ENCODE assay signal across 16 cellular contexts in the genomic region with DNA sequence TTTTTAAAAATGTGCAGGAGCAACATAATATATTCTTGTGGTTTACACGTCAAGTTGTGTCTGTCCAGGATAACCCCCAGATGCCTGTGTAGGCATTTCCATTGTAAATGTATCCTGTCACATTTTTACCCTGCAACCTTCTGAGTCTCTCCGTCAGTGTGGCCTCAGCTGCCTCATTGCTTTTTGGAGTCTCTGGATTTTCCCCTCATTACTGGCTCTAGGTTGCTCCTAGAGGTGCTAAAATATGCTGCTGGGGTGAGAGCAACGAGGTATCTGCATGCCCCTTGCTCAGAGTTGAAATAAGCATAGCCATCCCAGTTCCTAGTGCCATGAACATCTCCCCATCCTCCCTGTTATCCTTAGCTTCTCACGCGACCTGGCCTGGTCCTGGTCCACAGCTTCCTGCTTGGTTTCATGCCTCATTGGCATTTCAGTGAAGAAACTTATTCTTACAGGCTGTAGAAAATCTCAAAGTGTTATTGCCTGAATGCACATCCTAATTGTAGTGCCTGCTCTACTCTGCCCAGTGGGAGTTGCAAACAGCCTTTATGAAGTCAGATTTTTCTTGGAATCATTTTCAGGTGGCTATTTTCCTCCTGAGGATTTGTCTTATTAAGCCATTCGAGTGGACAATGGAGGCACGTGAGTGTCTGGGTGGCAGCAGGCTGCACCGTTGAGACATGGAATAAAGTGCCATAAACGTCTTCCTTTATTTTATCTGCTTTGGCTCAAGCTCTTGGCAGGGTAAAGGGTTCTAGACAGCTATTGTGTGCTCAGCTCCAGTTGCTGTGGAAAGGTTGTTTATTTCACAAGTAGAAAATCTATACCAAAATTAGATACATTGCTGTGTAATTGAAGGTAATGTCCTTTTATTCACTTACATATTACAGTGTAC. TPM values are rescaled to one million over a fixed set of nuclear protein-coding genes. Genes with fewer than 3 reads are reported as not detected.
DNase-seq lines count a peak whose midpoint lies in the region; ATAC-seq, FAIRE-seq and TF ChIP-seq lines count a peak whose summit lies in the region.
"Had no signal": no experiment of that assay in that cellular context is flagged by ENCODE, and none has a peak within 500 bp of the region (broad histone marks: within the 10 kb centered on the region; RNA-seq: fewer than 3 reads in every experiment).

No MANE protein-coding gene starts in this region.

- H4K20me1 ChIP-seq in GM12878 (ENCODE audit: control insufficient read depth, insufficient read depth): no peaks in the 10 kb centered on the region

- CTCF ChIA-PET in CD4-positive, alpha-beta T cell (lab: Charles Lee): no interaction called here
- CTCF ChIA-PET in GM12878 (lab: Yijun Ruan, JAX): no interaction called here

- H3K36me3 Mint-ChIP-seq in CD4-positive, alpha-beta T cell (ENCODE audit: low read depth): peaks cover 97% of the 10 kb centered on the region
- H3K36me3 Mint-ChIP-seq in naive B cell: peaks cover 14 to 30% of the 10 kb centered on the region in 2 donors

- peaks cover 1 to 20% of the 10 kb centered on the region in 2 experiments for H3K36me3 ChIP-seq in GM12878 (ENCODE audit: control insufficient read depth in 2 of 2, insufficient read depth in 2 of 2, low read length in 1 of 2)
- H3K36me3 ChIP-seq: BE2C had no signal

- TF ChIP-seq EP300 in GM12878 (IDR thresholded peaks at IDR 0.05; ENCODE audit: borderline replicate concordance in 1 of 2, control insufficient read depth in 1 of 2, low read depth in 2 of 2, low read length in 2 of 2): no peak

- no peak for FAIRE-seq in GM12878 (lab: Jason Lieb, UNC)
- FAIRE-seq: K562 had no signal

- in situ Hi-C loops in GM12878 (cut with MboI): loop anchor here (25.0 kb wide), 2 partner anchors 739 to 914 kb away; no protein-coding TSS in a partner anchor

- no peaks in the 10 kb centered on the region; the same call in 1 of the 2 replicates for H3K79me2 ChIP-seq in GM12878 (ENCODE audit: control insufficient read depth, insufficient read depth, low read length)

- intact Hi-C loops in CD4-positive, alpha-beta T cell (cut with DNase I, micrococcal nuclease): no loop called here
- intact Hi-C loops in GM12878 (cut with micrococcal nuclease; ENCODE audit: unreplicated experiment): loop anchor here (10.0 kb wide), 1 partner anchor 527 kb away; no protein-coding TSS in a partner anchor

- H3K9ac ChIP-seq in GM12878 (ENCODE audit: control insufficient read depth, insufficient read depth, low read length): no peak overlapping the region

- TF ChIP-seq POLR2A in GM12878 (IDR thresholded peaks at IDR 0.05; ENCODE audit: low read depth, low read length): no peak

- POLR2A ChIA-PET in CD4-positive, alpha-beta T cell (lab: Charles Lee): interaction anchor here (0.6 to 1.2 kb wide), 5 partner anchors 13 to 950 kb away, joined by 3 to 4 read pairs (median 3); no protein-coding TSS in a partner anchor
- POLR2A ChIA-PET in GM12878 (lab: Charles Lee): interaction anchor here (0.5 kb wide), 1 partner anchor 237 kb away, joined by 4 read pairs; no protein-coding TSS in a partner anchor

- peaks cover 25% of the 10 kb centered on the region for H3K4me1 ChIP-seq in GM12878 (ENCODE audit: control insufficient read depth, insufficient read depth, low read length)
- H3K4me1 ChIP-seq: BE2C, foreskin keratinocyte, testis had no signal

- DNase-seq in CD4-positive, alpha-beta T cell: no peak
- DNase-seq in DMS79 treated with DMSO at 0.1 percent for 48 hours (lab: John Stamatoyannopoulos, UW): peak; percentile 62
- DNase-seq in GM12878 (ENCODE audit: low read depth, low spot score): no peak
- DNase-seq in naive B cell: no peak
- no peak for DNase-seq in medulla oblongata (ENCODE audit: extremely low spot score)
- no peak for DNase-seq in NCI-H1436 treated with DMSO at 0.1 percent for 48 hours (lab: John Stamatoyannopoulos, UW)
- no peak for DNase-seq in D341Med (ENCODE audit: low spot score)
- DNase-seq: BE2C, foreskin keratinocyte, midbrain, NCI-H146, NCI-H510A treated with DMSO at 0.1 percent for 48 hours, testis had no signal

- no peak for TF ChIP-seq CTCF in CD4-positive, alpha-beta T cell (IDR thresholded peaks at IDR 0.05)
- no peak for TF ChIP-seq CTCF in GM12878 (IDR thresholded peaks at IDR 0.05 in 2 of 3, conservative IDR thresholded peaks at IDR 0.05 in 1 of 3; ENCODE audit: control insufficient read depth in 2 of 3, extremely low read depth in 1 of 3, insufficient read depth in 1 of 3, low read depth in 3 of 3, low read length in 3 of 3)

- H3K27ac Mint-ChIP-seq in CD4-positive, alpha-beta T cell: peak overlapping the region; percentile 96
- peak overlapping the region in 4 of 6 donors; percentile 57 to 95 (median 77) for H3K27ac Mint-ChIP-seq in naive B cell

- no peak for TF ChIP-seq RAD21 in GM12878 (IDR thresholded peaks at IDR 0.05; ENCODE audit: insufficient read depth, low read depth, low read length)

- no peaks in the 10 kb centered on the region for H3K9me3 Mint-ChIP-seq in CD4-positive, alpha-beta T cell
- peaks cover 0 to 6% (median 0%) of the 10 kb centered on the region in 7 donors for H3K9me3 Mint-ChIP-seq in naive B cell

- RAD21 ChIA-PET in GM12878 (lab: Charles Lee; ENCODE audit: unreplicated experiment): interaction anchor here (0.6 kb wide), 1 partner anchor 259 kb away, joined by 3 read pairs; no protein-coding TSS in a partner anchor

- no peaks in the 10 kb centered on the region for H3K27me3 ChIP-seq in CD4-positive, alpha-beta T cell (ENCODE audit: control insufficient read depth, insufficient read depth, low read length)
- H3K27me3 ChIP-seq in GM12878 (replicated peaks in 1 of 2; ENCODE audit: control insufficient read depth in 2 of 2, insufficient read depth in 2 of 2, low read length in 1 of 2): no peaks in the 10 kb centered on the region
- H3K27me3 ChIP-seq: BE2C, foreskin keratinocyte, testis had no signal

- SMC1A ChIA-PET in GM12878 (lab: Charles Lee; ENCODE audit: uncharacterized antibody, unreplicated experiment): no interaction called here

- H3K4me3 Mint-ChIP-seq in CD4-positive, alpha-beta T cell: peak overlapping the region; percentile 64
- H3K4me3 Mint-ChIP-seq in naive B cell: peak overlapping the region in 1 of 8 donors; percentile 86

- no peak for ATAC-seq in CD4-positive, alpha-beta T cell (ENCODE audit: poor library complexity)
- ATAC-seq in GM12878 (no peak; the same call in 2 of the 3 replicates), naive B cell (ENCODE audit: low read depth in 2 of 2) (no peak)
- ATAC-seq: foreskin keratinocyte, K562 had no signal

- H3K27ac ChIP-seq in CD4-positive, alpha-beta T cell (ENCODE audit: low read depth, low read length): peak overlapping the region; percentile 39
- no peak overlapping the region for H3K27ac ChIP-seq in GM12878 (ENCODE audit: control insufficient read depth, insufficient read depth)
- H3K27ac ChIP-seq: foreskin keratinocyte, SK-N-MC, testis, VCaP had no signal

- H2AFZ ChIP-seq in GM12878 (ENCODE audit: control insufficient read depth, low read depth, low read length): no peak overlapping the region

- peaks cover 9% of the 10 kb centered on the region for H3K9me3 ChIP-seq in CD4-positive, alpha-beta T cell (ENCODE audit: control insufficient read depth, low read length)
- peaks cover 5% of the 10 kb centered on the region for H3K9me3 ChIP-seq in GM12878 (replicated peaks; ENCODE audit: control insufficient read depth, insufficient read depth, low read length)
- H3K9me3 ChIP-seq: BE2C, testis had no signal

- TSS peak; percentile 12 for BruUV-seq in GM12878 (replicated peaks; lab: Mats Ljungman, UMichigan)

- WGBS in GM12878 (ENCODE audit: insufficient coverage, insufficient replicate concordance, low lambda C conversion rate, missing lambda C conversion rate): 92% methylated on average over 9 of the region's 9 CpGs

- no peaks in the 10 kb centered on the region for H3K27me3 Mint-ChIP-seq in CD4-positive, alpha-beta T cell
- no peaks in the 10 kb centered on the region for H3K27me3 Mint-ChIP-seq in naive B cell

- H3K4me1 Mint-ChIP-seq in CD4-positive, alpha-beta T cell (ENCODE audit: low read depth): peaks cover 96% of the 10 kb centered on the region
- H3K4me1 Mint-ChIP-seq in naive B cell: peaks cover 33 to 57% (median 35%) of the 10 kb centered on the region in 3 donors

- H3K4me2 ChIP-seq in GM12878 (ENCODE audit: control insufficient read depth, insufficient read depth): no peak overlapping the region

- no peak overlapping the region for H3K4me3 ChIP-seq in GM12878
- H3K4me3 ChIP-seq: K562, SK-N-MC, testis had no signal

RNA-seq across cellular contexts. Expression of a gene that starts 33.2 kb away (rescaled TPM):
- total RNA-seq in CD4-positive, alpha-beta T cell: 100 to 1,000 TPM; 135 TPM
- total RNA-seq in GM12878 (2013; cell fraction: nucleolus; rRNA removed): 46.6 and 47.8 TPM in 2 replicates
- total RNA-seq in GM12878 (2014; rRNA removed) (18.9 and 20.5 TPM in 2 replicates), GM12878 (2014; rRNA removed; fragmentation: Illumina TruSeq; extraction: Trizol) (13.5 and 14.4 TPM in 2 replicates), GM12878 (2021) (14.5 and 15.4 TPM in 2 replicates)
- polyA plus RNA-seq in GM12878 (2011; ENCODE audit: low read depth): 4.2 TPM
- polyA plus RNA-seq in GM12878 (2011; rRNA removed) (18.7 and 22.6 TPM in 2 replicates), GM12878 (2014; fragmentation: Illumina TruSeq; extraction: Trizol) (12.9 and 16.9 TPM in 2 replicates), GM12878 (2014; fragmentation: Nextera tagmentation; extraction: Ambion mirVana) (1 to 10 TPM; 5.6 to 6.9 TPM), GM12878 (2014; rRNA removed) (13.2 and 13.5 TPM in 2 replicates), GM12878 (2016; fragmentation: Nextera tagmentation; extraction: Ambion mirVana) (10 to 100 TPM; 24.3 to 27.8 TPM), naive B cell (ENCODE audit: low read depth in 6 of 6) (10 to 100 TPM in 1 of 6 donors, 1 to 10 TPM in 5; 1.4 to 10.8 (median 6.7) TPM)
- polyA plus RNA-seq in GM12878 (2011; cell fraction: cytosol; rRNA removed): 14.2 and 14.3 TPM in 2 replicates
- 14.9 and 17.4 TPM in 2 replicates for polyA plus RNA-seq in GM12878 (2011; cell fraction: nucleus; rRNA removed)
- 6.9 and 7.2 TPM in 2 replicates for polyA plus RNA-seq in GM12878 (2012)
- polyA minus RNA-seq in GM12878 (2011; rRNA and poly(A)+ RNA removed): 21.0 and 22.2 TPM in 2 replicates
- 6.0 and 10.7 TPM in 2 replicates for polyA minus RNA-seq in GM12878 (2011; cell fraction: cytosol; rRNA and poly(A)+ RNA removed)
- polyA minus RNA-seq in GM12878 (2011; cell fraction: nucleus; rRNA and poly(A)+ RNA removed): 27.0 and 38.5 TPM in 2 replicates

RNA-seq across cellular contexts. Expression of a gene that starts 33.5 kb away (rescaled TPM):
- total RNA-seq in CD4-positive, alpha-beta T cell: 10 to 100 TPM; 10.5 to 12.8 TPM
- 3.3 and 3.5 TPM in 2 replicates for total RNA-seq in GM12878 (2013; cell fraction: nucleolus; rRNA removed)
- total RNA-seq in GM12878 (2014; rRNA removed): 10.7 and 10.8 TPM in 2 replicates
- 13.0 and 14.7 TPM in 2 replicates for total RNA-seq in GM12878 (2014; rRNA removed; fragmentation: Illumina TruSeq; extraction: Trizol)
- 15.4 and 20.6 TPM in 2 replicates for total RNA-seq in GM12878 (2021)
- 5.3 TPM for polyA plus RNA-seq in GM12878 (2011; ENCODE audit: low read depth)
- polyA plus RNA-seq in GM12878 (2011; rRNA removed): 26.1 and 39.1 TPM in 2 replicates
- polyA plus RNA-seq in GM12878 (2011; cell fraction: cytosol; rRNA removed): 7.1 and 7.3 TPM in 2 replicates
- polyA plus RNA-seq in GM12878 (2011; cell fraction: nucleus; rRNA removed): 3.4 and 5.5 TPM in 2 replicates
- polyA plus RNA-seq in GM12878 (2012): 10.3 and 11.2 TPM in 2 replicates
- 18.0 and 19.0 TPM in 2 replicates for polyA plus RNA-seq in GM12878 (2014; fragmentation: Illumina TruSeq; extraction: Trizol)
- polyA plus RNA-seq in GM12878 (2014; fragmentation: Nextera tagmentation; extraction: Ambion mirVana): 10 to 100 TPM; 67.1 to 71.8 TPM
- 9.2 and 10.9 TPM in 2 replicates for polyA plus RNA-seq in GM12878 (2014; rRNA removed)
- 10 to 100 TPM; 50.6 to 54.8 TPM for polyA plus RNA-seq in GM12878 (2016; fragmentation: Nextera tagmentation; extraction: Ambion mirVana)
- 5.8 and 6.9 TPM in 2 replicates for polyA minus RNA-seq in GM12878 (2011; rRNA and poly(A)+ RNA removed)
- 3.3 and 3.7 TPM in 2 replicates for polyA minus RNA-seq in GM12878 (2011; cell fraction: cytosol; rRNA and poly(A)+ RNA removed)
- 2.7 and 3.5 TPM in 2 replicates for polyA minus RNA-seq in GM12878 (2011; cell fraction: nucleus; rRNA and poly(A)+ RNA removed)
- 10 to 100 TPM; 17.2 to 26.4 (median 21.3) TPM for polyA plus RNA-seq in naive B cell (ENCODE audit: low read depth in 6 of 6)
